1 cellular context compared by ENCODE assay signal in genomic region chrX:47129879-47130358, GRCh38.
TF ChIP-seq lines count a peak whose summit lies in the region.

No MANE protein-coding gene starts in this region.

TF ChIP-seq in H1, 55 proteins besides CTCF, POLR2A, EP300 and RAD21:
- TF ChIP-seq BACH1 (IDR thresholded peaks at IDR 0.05; ENCODE audit: low read length), result no peak
